In the genomic region with DNA sequence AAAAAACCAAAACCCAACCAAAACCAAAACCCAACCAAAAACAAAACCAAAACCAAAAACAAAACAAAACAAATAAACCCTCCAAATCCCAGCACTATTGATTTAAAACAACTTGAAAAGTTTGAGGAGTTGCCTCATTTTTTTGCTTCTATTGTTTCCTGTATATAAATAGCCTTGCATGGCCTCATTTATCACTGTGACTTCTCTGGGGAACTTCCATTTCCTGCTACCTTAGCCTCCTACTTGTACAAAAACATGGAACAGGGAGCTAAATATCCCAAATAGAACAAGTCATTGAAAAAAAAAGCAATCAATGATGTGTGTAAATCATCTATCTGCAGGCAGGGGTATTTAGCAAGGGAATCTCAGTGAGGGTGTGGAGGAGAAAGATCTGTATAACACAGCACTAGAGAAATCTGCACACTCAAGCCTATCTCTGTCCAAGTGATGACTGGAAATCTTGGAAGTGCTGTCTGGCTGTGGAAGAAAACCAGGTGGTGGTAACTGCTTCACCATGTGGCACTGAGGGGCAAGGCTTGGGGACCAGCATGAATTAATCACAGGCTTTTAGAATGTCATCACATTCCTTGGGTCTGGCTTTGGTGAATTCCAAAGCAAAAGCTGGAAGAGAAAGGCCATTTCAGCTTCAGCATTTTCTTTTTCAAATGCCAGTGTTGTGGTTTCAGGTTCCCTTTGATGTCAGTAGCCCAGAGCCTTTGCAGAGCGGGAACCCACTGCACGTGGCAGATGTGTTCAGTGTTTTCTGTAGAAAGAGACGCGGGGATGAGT, we compare ENCODE assay signal across 18 cellular contexts.
DNase-seq lines count a peak whose midpoint lies in the region; ATAC-seq, FAIRE-seq and TF ChIP-seq lines count a peak whose summit lies in the region.
"Had no signal": no experiment of that assay in that cellular context is flagged by ENCODE, and none has a peak within 500 bp of the region (broad histone marks: within the 10 kb centered on the region; RNA-seq: fewer than 3 reads in every experiment).

No MANE protein-coding gene starts in this region.

- CTCF ChIA-PET in T-cell (lab: Charles Lee) = no interaction called here

- POLR2A ChIA-PET in T-cell (lab: Charles Lee) = no interaction called here

- DNase-seq in GM04504 (ENCODE audit: low read depth) = peak; percentile 38
- peak; percentile 16 for DNase-seq in amniotic epithelial cell (ENCODE audit: low read depth)
- no peak for DNase-seq in heart right ventricle
- DNase-seq in sciatic nerve (ENCODE audit: low spot score) = no peak
- no peak for DNase-seq in GM12891 (ENCODE audit: insufficient read length, low spot score)
- no peak for DNase-seq in immature natural killer cell
- no peak for DNase-seq in T-cell
- DNase-seq in DMS 273 (lab: John Stamatoyannopoulos, UW; ENCODE audit: unreplicated experiment) = no peak
- DNase-seq: aorta; CD4-positive, alpha-beta T cell; dorsolateral prefrontal cortex; NCI-H187; ovary; stomach had no signal

- H3K4me3 Mint-ChIP-seq in immature natural killer cell (no peak overlapping the region), T-cell (no peak overlapping the region)
- H3K4me3 Mint-ChIP-seq: CD4-positive, alpha-beta T cell; mesothelial cell of epicardium had no signal

- H3K27ac ChIP-seq in heart right ventricle = peak overlapping the region in 8 of 10 donors; percentile 17 to 70 (median 33)
- H3K27ac ChIP-seq: dorsolateral prefrontal cortex, HL-60, KMS-11, ovary, stomach, VCaP had no signal

- TF ChIP-seq CTCF in heart right ventricle (IDR thresholded peaks at IDR 0.05) = no peak

- WGBS in heart right ventricle, 2 donors = 75 to 78% methylated on average over 4 of the region's 4 CpGs

- peaks cover 0 to under 1% (median 0%) of the 10 kb centered on the region in 11 donors for H3K9me3 ChIP-seq in heart right ventricle
- H3K9me3 ChIP-seq: ovary, stomach had no signal

- H3K9me3 Mint-ChIP-seq in immature natural killer cell = no peaks in the 10 kb centered on the region
- no peaks in the 10 kb centered on the region for H3K9me3 Mint-ChIP-seq in T-cell
- H3K9me3 Mint-ChIP-seq: CD4-positive, alpha-beta T cell had no signal

- H3K27me3 Mint-ChIP-seq in immature natural killer cell (ENCODE audit: low read depth in 3 of 3) = peaks cover 0 to 16% (median 4%) of the 10 kb centered on the region in 3 donors
- peaks cover 17 to 28% of the 10 kb centered on the region in 2 donors for H3K27me3 Mint-ChIP-seq in T-cell

- no peaks in the 10 kb centered on the region for H3K27me3 ChIP-seq in heart right ventricle
- H3K27me3 ChIP-seq: ovary, stomach had no signal

- H3K27ac Mint-ChIP-seq in immature natural killer cell (no peak overlapping the region), T-cell (no peak overlapping the region)
- H3K27ac Mint-ChIP-seq: CD4-positive, alpha-beta T cell; mesothelial cell of epicardium had no signal

- H3K36me3 ChIP-seq in heart right ventricle = no peaks in the 10 kb centered on the region
- H3K36me3 ChIP-seq: ovary, stomach had no signal

- no peak for TF ChIP-seq POLR2A in GM12891 (IDR thresholded peaks at IDR 0.05; ENCODE audit: low read depth, low read length)

- H3K4me1 Mint-ChIP-seq in immature natural killer cell = no peaks in the 10 kb centered on the region
- no peaks in the 10 kb centered on the region for H3K4me1 Mint-ChIP-seq in T-cell

- ATAC-seq in heart right ventricle = peak in 7 of 8 donors; percentile 46 to 82 (median 68)
- peak; percentile 50 for ATAC-seq in sciatic nerve
- ATAC-seq in T-cell (replicated peaks in 1 of 4) = no peak

- peaks cover 0 to 24% (median 19%) of the 10 kb centered on the region in 9 donors for H3K4me1 ChIP-seq in heart right ventricle

- intact Hi-C loops in heart right ventricle (cut with DNase I) (loop anchor here in 1 of 10 donors (5.0 kb wide), 1 partner anchor 86 kb away; no protein-coding TSS in a partner anchor), sciatic nerve (cut with DNase I) (no loop called here)

- FAIRE-seq in GM12891 (lab: Jason Lieb, UNC) = no peak

- no peak overlapping the region for H3K4me3 ChIP-seq in heart right ventricle
- H3K4me3 ChIP-seq: dorsolateral prefrontal cortex, ovary, stomach had no signal

- H3K36me3 Mint-ChIP-seq in immature natural killer cell (no peaks in the 10 kb centered on the region), T-cell (no peaks in the 10 kb centered on the region)
- H3K36me3 Mint-ChIP-seq: mesothelial cell of epicardium had no signal

TF ChIP-seq in GM12891, 5 proteins besides CTCF, POLR2A, EP300 and RAD21:
- TF ChIP-seq PAX5 (IDR thresholded peaks at IDR 0.05; ENCODE audit: insufficient read depth, low read length, severe bottlenecking) (no peak), TAF1 (IDR thresholded peaks at IDR 0.05; ENCODE audit: low read depth, low read length) (no peak), POU2F2 (IDR thresholded peaks at IDR 0.05; ENCODE audit: low read depth, low read length) (no peak), SPI1 (IDR thresholded peaks at IDR 0.05; ENCODE audit: low read depth, low read length) (no peak), POLR2AphosphoS5 (IDR thresholded peaks at IDR 0.05; ENCODE audit: low read depth, low read length) (no peak)

Comparison
In these comparisons a context has a peak if more than half of its experiments do, and no peak if none do; other contexts are left out.
1. DNase-seq: peak in GM04504 (single experiment) and amniotic epithelial cell (single experiment); none in heart right ventricle (0 of 2), sciatic nerve (single experiment), GM12891 (single experiment), immature natural killer cell (0 of 3), T-cell (0 of 34) and DMS 273 (single experiment).
2. ATAC-seq: peak in heart right ventricle (7 of 8) and sciatic nerve (single experiment); none in T-cell (0 of 4).